Comparison of ENCODE assay signal across 8 cellular contexts in genomic region chr19:49497047-49497789, GRCh38. TPM values are rescaled to one million over a fixed set of nuclear protein-coding genes. Genes with fewer than 3 reads are reported as not detected.
DNase-seq lines count a peak whose midpoint lies in the region; ATAC-seq, FAIRE-seq and TF ChIP-seq lines count a peak whose summit lies in the region.

No MANE protein-coding gene starts in this region.

- no TSS peak for BruUV-seq in GM12878 (replicated peaks; lab: Mats Ljungman, UMichigan)

- no peak for TF ChIP-seq RAD21 in GM12878 (IDR thresholded peaks at IDR 0.05; ENCODE audit: insufficient read depth, low read depth, low read length)

- intact Hi-C loops in GM12878 (cut with micrococcal nuclease; ENCODE audit: unreplicated experiment), result loop anchor here (2.0 kb wide), 3 partner anchors 144 to 180 kb away; partner anchors contain the start of genes PRMT1 and RRAS

- RAD21 ChIA-PET in GM12878 (lab: Charles Lee; ENCODE audit: unreplicated experiment), result interaction anchor here (2.0 kb wide), 1 partner anchor 179 kb away, joined by 4 read pairs; no protein-coding TSS in a partner anchor

- POLR2A ChIA-PET in GM12878 (lab: Charles Lee), result interaction anchor here (1.5 to 5.3 kb wide), 4 partner anchors 9 to 316 kb away, joined by 4 to 44 read pairs (median 8); partner anchors contain the start of genes ALDH16A1, FUZ, PIH1D1 and RPL13A

- under 1% methylated on average over 21 of the region's 22 CpGs for WGBS in GM12878 (ENCODE audit: insufficient coverage, insufficient replicate concordance, low lambda C conversion rate, missing lambda C conversion rate)

- TF ChIP-seq EP300 in GM12878 (IDR thresholded peaks at IDR 0.05; ENCODE audit: borderline replicate concordance in 1 of 2, control insufficient read depth in 1 of 2, low read depth in 2 of 2, low read length in 2 of 2), result no peak

- H2AFZ ChIP-seq in GM12878 (ENCODE audit: control insufficient read depth, low read depth, low read length), result no peak overlapping the region

- H3K27ac ChIP-seq in GM12878 (ENCODE audit: control insufficient read depth, insufficient read depth) (peak overlapping the region; percentile 85), iPS-20b (ENCODE audit: low read length) (peak overlapping the region; percentile 75)

- peaks cover 30% of the 10 kb centered on the region for H3K79me2 ChIP-seq in GM12878 (ENCODE audit: control insufficient read depth, insufficient read depth, low read length)

- DNase-seq in CD1c-positive myeloid dendritic cell (ENCODE audit: extremely low spot score), result peak; percentile 93
- DNase-seq in HTR-8/SVneo (ENCODE audit: insufficient read length, low spot score), result peak; percentile 37
- peak; percentile 77 for DNase-seq in T follicular helper cell (ENCODE audit: low read depth)
- no peak for DNase-seq in GM12878 (ENCODE audit: low read depth, low spot score)
- peak; percentile 59 to 62 for DNase-seq in stimulated activated CD4-positive, alpha-beta T cell treated with anti-CD3 and anti-CD28 coated beads, Interleukin-1b, Interleukin-23, amount 100 ng/mL, for 4 hours (ENCODE audit: low read depth in 2 of 2)
- DNase-seq in NCI-H1092 treated with DMSO at 0.1 percent for 48 hours (lab: John Stamatoyannopoulos, UW), result no peak

- H4K20me1 ChIP-seq in GM12878 (ENCODE audit: control insufficient read depth, insufficient read depth), result peaks cover 7% of the 10 kb centered on the region; the same call in 1 of the 2 replicates

- peak overlapping the region; percentile 79 for H3K4me3 ChIP-seq in GM12878
- H3K4me3 ChIP-seq in iPS-20b (ENCODE audit: low read length), result peak overlapping the region; percentile 97

- H3K9ac ChIP-seq in GM12878 (ENCODE audit: control insufficient read depth, insufficient read depth, low read length) (peak overlapping the region; percentile 100), iPS-20b (ENCODE audit: low read depth, low read length) (peak overlapping the region; percentile 100)

- peak; percentile 74 for TF ChIP-seq POLR2A in GM12878 (IDR thresholded peaks at IDR 0.05; ENCODE audit: low read depth, low read length)

- CTCF ChIA-PET in GM12878 (lab: Yijun Ruan, JAX), result no interaction called here

- H3K4me1 ChIP-seq in GM12878 (ENCODE audit: control insufficient read depth, insufficient read depth, low read length), result peaks cover 35% of the 10 kb centered on the region
- H3K4me1 ChIP-seq in iPS-20b (ENCODE audit: insufficient read depth, low read length), result peaks cover 8% of the 10 kb centered on the region; the same call in 1 of the 2 replicates

- H3K9me3 ChIP-seq in GM12878 (replicated peaks; ENCODE audit: control insufficient read depth, insufficient read depth, low read length) (no peaks in the 10 kb centered on the region; the same call in 1 of the 3 replicates), iPS-20b (ENCODE audit: insufficient read depth, low read depth, low read length) (no peaks in the 10 kb centered on the region)

- H3K27me3 ChIP-seq in GM12878 (replicated peaks in 1 of 2; ENCODE audit: control insufficient read depth in 2 of 2, insufficient read depth in 2 of 2, low read length in 1 of 2), result no peaks in the 10 kb centered on the region
- H3K27me3 ChIP-seq in iPS-20b (ENCODE audit: insufficient read depth, low read length), result no peaks in the 10 kb centered on the region

- SMC1A ChIA-PET in GM12878 (lab: Charles Lee; ENCODE audit: uncharacterized antibody, unreplicated experiment), result interaction anchor here (0.9 kb wide), 1 partner anchor 10 kb away, joined by 4 read pairs; the partner anchor contains the start of gene RPL13A

- no peak for TF ChIP-seq CTCF in GM12878 (IDR thresholded peaks at IDR 0.05 in 2 of 3, conservative IDR thresholded peaks at IDR 0.05 in 1 of 3; ENCODE audit: control insufficient read depth in 2 of 3, extremely low read depth in 1 of 3, insufficient read depth in 1 of 3, low read depth in 3 of 3, low read length in 3 of 3)

- peak; percentile 41 for ATAC-seq in GM12878
- ATAC-seq in GM21786 (IDR thresholded peaks at IDR 0.05; ENCODE audit: unreplicated experiment), result no peak

- FAIRE-seq in HTR-8/SVneo (lab: Jason Lieb, UNC) (no peak), GM12878 (lab: Jason Lieb, UNC) (peak; percentile 44)

- H3K36me3 ChIP-seq in GM12878 (ENCODE audit: control insufficient read depth in 2 of 2, insufficient read depth in 2 of 2, low read length in 1 of 2) (peaks cover 16 to 36% of the 10 kb centered on the region in 2 experiments), iPS-20b (ENCODE audit: insufficient read depth, low read depth, low read length) (peaks cover 45% of the 10 kb centered on the region)

- peak overlapping the region; percentile 91 for H3K4me2 ChIP-seq in GM12878 (ENCODE audit: control insufficient read depth, insufficient read depth)

- in situ Hi-C loops in GM12878 (cut with MboI), result loop anchor here (5.0 kb wide), 1 partner anchor 170 kb away; the partner anchor contains the start of genes BCL2L12 and IRF3

RNA-seq across cellular contexts. Expression of gene RPS11, which starts 1.0 kb away (rescaled TPM):
- 652 and 681 TPM in 2 replicates for total RNA-seq in GM12878 (2013; cell fraction: nucleolus; rRNA removed)
- 4,375 and 4,445 TPM in 2 replicates for total RNA-seq in GM12878 (2014; rRNA removed)
- total RNA-seq in GM12878 (2014; rRNA removed; fragmentation: Illumina TruSeq; extraction: Trizol), result 5,436 and 5,566 TPM in 2 replicates
- 2,768 and 2,873 TPM in 2 replicates for total RNA-seq in GM12878 (2021)
- polyA plus RNA-seq in GM12878 (2011; ENCODE audit: low read depth), result 7,313 TPM
- 2,519 and 3,846 TPM in 2 replicates for polyA plus RNA-seq in GM12878 (2011; rRNA removed)
- polyA plus RNA-seq in GM12878 (2011; cell fraction: cytosol; rRNA removed), result 5,437 and 7,191 TPM in 2 replicates
- polyA plus RNA-seq in GM12878 (2011; cell fraction: nucleus; rRNA removed), result 1,670 and 1,694 TPM in 2 replicates
- polyA plus RNA-seq in GM12878 (2012), result 5,725 and 6,770 TPM in 2 replicates
- polyA plus RNA-seq in GM12878 (2014; fragmentation: Illumina TruSeq; extraction: Trizol), result 9,872 and 11,122 TPM in 2 replicates
- 1,000 to 10,000 TPM; 4,277 to 4,566 TPM for polyA plus RNA-seq in GM12878 (2014; fragmentation: Nextera tagmentation; extraction: Ambion mirVana)
- 5,188 and 5,232 TPM in 2 replicates for polyA plus RNA-seq in GM12878 (2014; rRNA removed)
- 1,000 to 10,000 TPM; 1,714 to 1,771 TPM for polyA plus RNA-seq in GM12878 (2016; fragmentation: Nextera tagmentation; extraction: Ambion mirVana)
- polyA minus RNA-seq in GM12878 (2011; rRNA and poly(A)+ RNA removed), result 1,409 and 1,631 TPM in 2 replicates
- 519 and 537 TPM in 2 replicates for polyA minus RNA-seq in GM12878 (2011; cell fraction: cytosol; rRNA and poly(A)+ RNA removed)
- polyA minus RNA-seq in GM12878 (2011; cell fraction: nucleus; rRNA and poly(A)+ RNA removed), result 175 and 221 TPM in 2 replicates

RNA-seq across cellular contexts. Expression of gene RPL13A, which starts 9.8 kb away (rescaled TPM):
- total RNA-seq in GM12878 (2013; cell fraction: nucleolus; rRNA removed), result 421 and 437 TPM in 2 replicates
- total RNA-seq in GM12878 (2014; rRNA removed), result 6,558 and 7,287 TPM in 2 replicates
- total RNA-seq in GM12878 (2014; rRNA removed; fragmentation: Illumina TruSeq; extraction: Trizol), result 3,471 and 3,692 TPM in 2 replicates
- total RNA-seq in GM12878 (2021), result 5,103 and 5,273 TPM in 2 replicates
- polyA plus RNA-seq in GM12878 (2011; ENCODE audit: low read depth), result 1,623 TPM
- 2,172 and 3,936 TPM in 2 replicates for polyA plus RNA-seq in GM12878 (2011; rRNA removed)
- 3,618 and 5,003 TPM in 2 replicates for polyA plus RNA-seq in GM12878 (2011; cell fraction: cytosol; rRNA removed)
- polyA plus RNA-seq in GM12878 (2011; cell fraction: nucleus; rRNA removed), result 2,479 and 2,850 TPM in 2 replicates
- 5,924 and 8,191 TPM in 2 replicates for polyA plus RNA-seq in GM12878 (2012)
- polyA plus RNA-seq in GM12878 (2014; fragmentation: Illumina TruSeq; extraction: Trizol), result 1,413 and 3,666 TPM in 2 replicates
- polyA plus RNA-seq in GM12878 (2014; fragmentation: Nextera tagmentation; extraction: Ambion mirVana), result 1,000 to 10,000 TPM; 4,595 to 5,196 TPM
- polyA plus RNA-seq in GM12878 (2014; rRNA removed), result 7,317 and 8,961 TPM in 2 replicates
- 1,000 to 10,000 TPM; 1,426 to 1,490 TPM for polyA plus RNA-seq in GM12878 (2016; fragmentation: Nextera tagmentation; extraction: Ambion mirVana)
- polyA minus RNA-seq in GM12878 (2011; rRNA and poly(A)+ RNA removed), result 683 and 1,722 TPM in 2 replicates
- 792 and 811 TPM in 2 replicates for polyA minus RNA-seq in GM12878 (2011; cell fraction: cytosol; rRNA and poly(A)+ RNA removed)
- 1,676 and 2,148 TPM in 2 replicates for polyA minus RNA-seq in GM12878 (2011; cell fraction: nucleus; rRNA and poly(A)+ RNA removed)

RNA-seq across cellular contexts. Expression of gene FCGRT, which starts 15.2 kb away (rescaled TPM):
- total RNA-seq in GM12878 (2013; cell fraction: nucleolus; rRNA removed), result 2.1 and 3.3 TPM in 2 replicates
- total RNA-seq in GM12878 (2014; rRNA removed), result 0.51 TPM in 1 of 2 replicates, not detected in the other
- total RNA-seq in GM12878 (2014; rRNA removed; fragmentation: Illumina TruSeq; extraction: Trizol), result not detected in 2 replicates
- 0.56 and 2.4 TPM in 2 replicates for total RNA-seq in GM12878 (2021)
- polyA plus RNA-seq in GM12878 (2011; ENCODE audit: low read depth), result 1.00 TPM
- polyA plus RNA-seq in GM12878 (2011; rRNA removed), result 0.78 and 0.81 TPM in 2 replicates
- polyA plus RNA-seq in GM12878 (2011; cell fraction: cytosol; rRNA removed), result 0.60 and 0.65 TPM in 2 replicates
- polyA plus RNA-seq in GM12878 (2011; cell fraction: nucleus; rRNA removed), result 0.54 and 0.93 TPM in 2 replicates
- 1.7 and 2.5 TPM in 2 replicates for polyA plus RNA-seq in GM12878 (2012)
- 0.19 TPM in 1 of 2 replicates, not detected in the other for polyA plus RNA-seq in GM12878 (2014; fragmentation: Illumina TruSeq; extraction: Trizol)
- polyA plus RNA-seq in GM12878 (2014; fragmentation: Nextera tagmentation; extraction: Ambion mirVana), result under 1 TPM in 1 of 2 experiments, not detected in 1; 0.18 TPM
- 0.29 and 0.49 TPM in 2 replicates for polyA plus RNA-seq in GM12878 (2014; rRNA removed)
- under 1 TPM; 0.11 to 0.43 TPM for polyA plus RNA-seq in GM12878 (2016; fragmentation: Nextera tagmentation; extraction: Ambion mirVana)
- polyA minus RNA-seq in GM12878 (2011; rRNA and poly(A)+ RNA removed), result not detected in 2 replicates
- not detected in 2 replicates for polyA minus RNA-seq in GM12878 (2011; cell fraction: cytosol; rRNA and poly(A)+ RNA removed)
- polyA minus RNA-seq in GM12878 (2011; cell fraction: nucleus; rRNA and poly(A)+ RNA removed), result 0.24 TPM in 1 of 2 replicates, not detected in the other

RNA-seq across cellular contexts. Expression of gene FLT3LG, which starts 23.2 kb away (rescaled TPM):
- total RNA-seq in GM12878 (2013; cell fraction: nucleolus; rRNA removed), result 1.4 and 4.0 TPM in 2 replicates
- 3.7 and 4.1 TPM in 2 replicates for total RNA-seq in GM12878 (2014; rRNA removed)
- total RNA-seq in GM12878 (2014; rRNA removed; fragmentation: Illumina TruSeq; extraction: Trizol), result 3.9 and 4.6 TPM in 2 replicates
- 9.5 and 10.3 TPM in 2 replicates for total RNA-seq in GM12878 (2021)
- polyA plus RNA-seq in GM12878 (2011; ENCODE audit: low read depth), result 3.2 TPM
- polyA plus RNA-seq in GM12878 (2011; rRNA removed), result 1.3 and 3.0 TPM in 2 replicates
- 3.7 and 5.9 TPM in 2 replicates for polyA plus RNA-seq in GM12878 (2011; cell fraction: cytosol; rRNA removed)
- polyA plus RNA-seq in GM12878 (2011; cell fraction: nucleus; rRNA removed), result 10.9 and 11.9 TPM in 2 replicates
- 7.2 and 8.7 TPM in 2 replicates for polyA plus RNA-seq in GM12878 (2012)
- polyA plus RNA-seq in GM12878 (2014; fragmentation: Illumina TruSeq; extraction: Trizol), result 0.51 and 2.8 TPM in 2 replicates
- 1 to 10 TPM in 1 of 2 experiments, under 1 TPM in 1; 0.68 to 1.6 TPM for polyA plus RNA-seq in GM12878 (2014; fragmentation: Nextera tagmentation; extraction: Ambion mirVana)
- polyA plus RNA-seq in GM12878 (2014; rRNA removed), result 11.9 and 13.9 TPM in 2 replicates
- polyA plus RNA-seq in GM12878 (2016; fragmentation: Nextera tagmentation; extraction: Ambion mirVana), result 10 to 100 TPM; 10.1 to 13.1 TPM
- 1.3 TPM in 1 of 2 replicates, not detected in the other for polyA minus RNA-seq in GM12878 (2011; rRNA and poly(A)+ RNA removed)
- polyA minus RNA-seq in GM12878 (2011; cell fraction: cytosol; rRNA and poly(A)+ RNA removed), result 1.6 and 4.5 TPM in 2 replicates
- 1.3 and 3.2 TPM in 2 replicates for polyA minus RNA-seq in GM12878 (2011; cell fraction: nucleus; rRNA and poly(A)+ RNA removed)

RNA-seq across cellular contexts. Expression of gene RCN3, which starts 30.6 kb away (rescaled TPM):
- 2.0 TPM in 1 of 2 replicates, not detected in the other for total RNA-seq in GM12878 (2013; cell fraction: nucleolus; rRNA removed)
- not detected in 2 replicates for total RNA-seq in GM12878 (2014; rRNA removed)
- total RNA-seq in GM12878 (2014; rRNA removed; fragmentation: Illumina TruSeq; extraction: Trizol), result 0.32 and 0.49 TPM in 2 replicates
- 0.27 and 0.38 TPM in 2 replicates for total RNA-seq in GM12878 (2021)
- polyA plus RNA-seq in GM12878 (2011; ENCODE audit: low read depth), result 0.18 TPM
- 0.12 TPM in 1 of 2 replicates, not detected in the other for polyA plus RNA-seq in GM12878 (2011; rRNA removed)
- 0.07 and 0.15 TPM in 2 replicates for polyA plus RNA-seq in GM12878 (2011; cell fraction: cytosol; rRNA removed)
- polyA plus RNA-seq in GM12878 (2011; cell fraction: nucleus; rRNA removed), result 0.09 TPM in 1 of 2 replicates, not detected in the other
- 1.0 and 3.9 TPM in 2 replicates for polyA plus RNA-seq in GM12878 (2012)
- 0.21 TPM in 1 of 2 replicates, not detected in the other for polyA plus RNA-seq in GM12878 (2014; fragmentation: Illumina TruSeq; extraction: Trizol)
- polyA plus RNA-seq in GM12878 (2014; fragmentation: Nextera tagmentation; extraction: Ambion mirVana), result not detected
- 0.96 and 1.7 TPM in 2 replicates for polyA plus RNA-seq in GM12878 (2014; rRNA removed)
- under 1 TPM; 0.49 to 0.99 TPM for polyA plus RNA-seq in GM12878 (2016; fragmentation: Nextera tagmentation; extraction: Ambion mirVana)
- polyA minus RNA-seq in GM12878 (2011; rRNA and poly(A)+ RNA removed), result not detected in 2 replicates
- polyA minus RNA-seq in GM12878 (2011; cell fraction: cytosol; rRNA and poly(A)+ RNA removed), result not detected in 2 replicates
- polyA minus RNA-seq in GM12878 (2011; cell fraction: nucleus; rRNA and poly(A)+ RNA removed), result not detected in 2 replicates

Comparison
In these comparisons a context has a peak if more than half of its experiments do, and no peak if none do; other contexts are left out.
1. DNase-seq: peak in CD1c-positive myeloid dendritic cell (single experiment), HTR-8/SVneo (single experiment), T follicular helper cell (single experiment) and stimulated activated CD4-positive, alpha-beta T cell treated with anti-CD3 and anti-CD28 coated beads, Interleukin-1b, Interleukin-23, amount 100 ng/mL, for 4 hours (2 of 2); none in GM12878 (single experiment) and NCI-H1092 treated with DMSO at 0.1 percent for 48 hours (single experiment).